ENCODE assay signal across 9 cellular contexts in genomic region chr17:3602499-3602898, GRCh38. TPM values are rescaled to one million over a fixed set of nuclear protein-coding genes. Genes with fewer than 3 reads are reported as not detected.
DNase-seq lines count a peak whose midpoint lies in the region; ATAC-seq, FAIRE-seq and TF ChIP-seq lines count a peak whose summit lies in the region.
"Had no signal": no experiment of that assay in that cellular context is flagged by ENCODE, and none has a peak within 500 bp of the region (broad histone marks: within the 10 kb centered on the region; RNA-seq: fewer than 3 reads in every experiment).

No MANE protein-coding gene starts in this region.

- no peaks in the 10 kb centered on the region for H3K27me3 Mint-ChIP-seq in activated CD8-positive, alpha-beta T cell treated with anti-CD3 and anti-CD28 coated beads for 36 hours
- H3K27me3 Mint-ChIP-seq: IgD-negative memory B cell had no signal

- H3K27me3 ChIP-seq in HL-60 (ENCODE audit: insufficient read depth, poor library complexity, severe bottlenecking): no peaks in the 10 kb centered on the region

- CTCF ChIA-PET in activated CD8-positive, alpha-beta T cell treated with anti-CD3 and anti-CD28 coated beads for 36 hours (lab: Charles Lee): interaction anchor here (1.1 to 3.0 kb wide), 11 partner anchors 8 to 51 kb away, joined by 3 to 21 read pairs (median 5); partner anchors contain the start of genes CTNS and SHPK

- no peaks in the 10 kb centered on the region for H3K9me3 Mint-ChIP-seq in activated CD8-positive, alpha-beta T cell treated with anti-CD3 and anti-CD28 coated beads for 36 hours
- H3K9me3 Mint-ChIP-seq: IgD-negative memory B cell had no signal

- no peak overlapping the region for H3K27ac ChIP-seq in HL-60 (replicated peaks)

- POLR2A ChIA-PET in activated CD8-positive, alpha-beta T cell treated with anti-CD3 and anti-CD28 coated beads for 36 hours (lab: Charles Lee): no interaction called here

- no peak for DNase-seq in D721Med (ENCODE audit: insufficient read length, low spot score)
- DNase-seq in HL-60 (ENCODE audit: low read depth in 1 of 2, low spot score in 1 of 2): peak; percentile 11 to 24
- peak; percentile 40 for DNase-seq in activated CD8-positive, alpha-beta T cell treated with anti-CD3 and anti-CD28 coated beads for 36 hours
- peak; percentile 68 for DNase-seq in islet precursor cell
- DNase-seq in GF-D8 (lab: John Stamatoyannopoulos, UW): no peak
- DNase-seq in midbrain (lab: John Stamatoyannopoulos, UW): no peak
- no peak for DNase-seq in NCI-H510A (lab: John Stamatoyannopoulos, UW)

- no peak overlapping the region for H3K4me3 Mint-ChIP-seq in activated CD8-positive, alpha-beta T cell treated with anti-CD3 and anti-CD28 coated beads for 36 hours
- H3K4me3 Mint-ChIP-seq: IgD-negative memory B cell had no signal

- intact Hi-C loops in activated CD8-positive, alpha-beta T cell treated with anti-CD3 and anti-CD28 coated beads for 36 hours (cut with micrococcal nuclease): no loop called here

- peak; percentile 17 for TF ChIP-seq CTCF in D721Med (IDR thresholded peaks at IDR 0.05; ENCODE audit: insufficient read depth, missing control alignments)
- peak; percentile 25 for TF ChIP-seq CTCF in HL-60 (IDR thresholded peaks at IDR 0.05; ENCODE audit: insufficient read depth, low read length)
- TF ChIP-seq CTCF in activated CD8-positive, alpha-beta T cell treated with anti-CD3 and anti-CD28 coated beads for 36 hours (IDR thresholded peaks at IDR 0.05): peak; percentile 64

- H3K4me1 Mint-ChIP-seq in activated CD8-positive, alpha-beta T cell treated with anti-CD3 and anti-CD28 coated beads for 36 hours (ENCODE audit: low read depth): no peaks in the 10 kb centered on the region

- H3K4me3 ChIP-seq in HL-60 (replicated peaks; ENCODE audit: insufficient read depth, low read length): no peak overlapping the region

- peaks cover 3% of the 10 kb centered on the region for H3K36me3 Mint-ChIP-seq in activated CD8-positive, alpha-beta T cell treated with anti-CD3 and anti-CD28 coated beads for 36 hours (ENCODE audit: low read depth)

- H3K27ac Mint-ChIP-seq in activated CD8-positive, alpha-beta T cell treated with anti-CD3 and anti-CD28 coated beads for 36 hours: no peak overlapping the region
- H3K27ac Mint-ChIP-seq: IgD-negative memory B cell had no signal

- no peak for ATAC-seq in activated CD8-positive, alpha-beta T cell treated with anti-CD3 and anti-CD28 coated beads for 36 hours
- no peak for ATAC-seq in HG03175 (IDR thresholded peaks at IDR 0.05; ENCODE audit: unreplicated experiment)

- FAIRE-seq in D721Med (lab: Jason Lieb, UNC): no peak

RNA-seq across cellular contexts. Expression of gene TRPV1, which starts 6.7 kb away (rescaled TPM):
- 1 to 10 TPM; 2.1 to 2.7 TPM for total RNA-seq in activated CD8-positive, alpha-beta T cell treated with anti-CD3 and anti-CD28 coated beads for 36 hours

RNA-seq across cellular contexts. Expression of gene SHPK, which starts 33.6 kb away (rescaled TPM):
- total RNA-seq in activated CD8-positive, alpha-beta T cell treated with anti-CD3 and anti-CD28 coated beads for 36 hours: 10 to 100 TPM; 10.0 TPM

RNA-seq across cellular contexts. Expression of gene CTNS, which starts 34.1 kb away (rescaled TPM):
- 1 to 10 TPM; 6.4 to 9.3 TPM for total RNA-seq in activated CD8-positive, alpha-beta T cell treated with anti-CD3 and anti-CD28 coated beads for 36 hours

RNA-seq across cellular contexts. Expression of gene TRPV3, which starts 44.9 kb away (rescaled TPM):
- total RNA-seq in activated CD8-positive, alpha-beta T cell treated with anti-CD3 and anti-CD28 coated beads for 36 hours: under 1 TPM; 0.25 to 0.67 TPM

Comparison
In these comparisons a context has a peak if more than half of its experiments do, and no peak if none do; other contexts are left out.
1. DNase-seq: peak in HL-60 (2 of 2), activated CD8-positive, alpha-beta T cell treated with anti-CD3 and anti-CD28 coated beads for 36 hours (single experiment) and islet precursor cell (single experiment); none in D721Med (single experiment), GF-D8 (single experiment), midbrain (single experiment) and NCI-H510A (single experiment).
2. Peak in every context shown above with its lines, with median percentiles within 50 percentile points of each other: CTCF ChIP-seq.